29 cellular contexts compared by ENCODE assay signal in the genomic region with DNA sequence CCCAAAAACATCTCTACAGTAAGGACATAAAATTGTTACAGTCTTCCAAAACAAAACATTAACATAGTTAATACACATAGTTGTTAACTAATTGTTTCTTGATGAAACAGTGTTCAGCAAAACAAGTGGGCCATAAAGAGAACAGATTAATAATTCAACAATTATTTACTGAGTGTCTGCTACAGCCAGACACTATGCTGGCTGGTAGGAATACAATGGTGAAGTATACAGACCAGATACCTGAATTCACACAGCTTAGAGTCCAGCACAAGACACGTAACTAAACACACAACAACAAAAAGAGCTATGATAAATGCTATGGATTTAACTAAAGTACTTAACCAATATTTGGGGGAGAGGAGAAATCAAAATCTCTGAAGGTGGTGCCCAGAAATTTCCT. TPM values are rescaled to one million over a fixed set of nuclear protein-coding genes. Genes with fewer than 3 reads are reported as not detected.
DNase-seq lines count a peak whose midpoint lies in the region; ATAC-seq, FAIRE-seq and TF ChIP-seq lines count a peak whose summit lies in the region.
"Had no signal": no experiment of that assay in that cellular context is flagged by ENCODE, and none has a peak within 500 bp of the region (broad histone marks: within the 10 kb centered on the region; RNA-seq: fewer than 3 reads in every experiment).

No MANE protein-coding gene starts in this region.

- peaks cover 42% of the 10 kb centered on the region for H3K4me1 Mint-ChIP-seq in T-helper 17 cell

- H3K36me3 ChIP-seq in GM23248 (ENCODE audit: low read depth) = 0 out of 2 replicates have a peak, but pooled peaks cover 3% of the 10 kb centered on the region
- H3K36me3 ChIP-seq in pancreas = no peaks in the 10 kb centered on the region
- H3K36me3 ChIP-seq: ovary, transverse colon had no signal

- H3K4me3 Mint-ChIP-seq in T-helper 17 cell = no peak overlapping the region
- H3K4me3 Mint-ChIP-seq: activated T-cell treated with anti-CD3 and anti-CD28 coated beads, Interleukin-2, amount 50 U/mL, for 4 hours; CD4-positive, alpha-beta T cell; naive B cell; T-helper 1 cell treated with Interleukin-12 subunit alpha and Interleukin-12 subunit beta and Interleukin-4 antibody, amounts not matched to agents 30 μg/mL and 1 μg/mL, for 36 hours had no signal

- no peak for DNase-seq in GM23248
- DNase-seq in T-helper 17 cell = no peak
- peak; percentile 27 for DNase-seq in kidney glomerular epithelial cell (lab: John Stamatoyannopoulos, UW)
- DNase-seq in pancreas = no peak
- no peak for DNase-seq in NCI-H774 (lab: John Stamatoyannopoulos, UW)
- DNase-seq: activated CD4-positive, alpha-beta T cell treated with anti-CD3 and anti-CD28 coated beads for 4 hours; activated naive CD4-positive, alpha-beta T cell treated with Interleukin-2 at 50 U/mL for 16 hours; activated T-cell treated with anti-CD3 and anti-CD28 coated beads, Interleukin-2, amount 50 U/mL, for 4 hours; CD4-positive, alpha-beta T cell; cortex of kidney; DMS 273 treated with DMSO at 0.1 percent for 48 hours; hypothalamus; MV-4-11; naive B cell; NCI-H1694; NCI-H526 treated with DMSO at 0.1 percent for 48 hours; ovary; right cardiac atrium; stimulated activated CD4-positive, alpha-beta T cell treated with anti-CD3 and anti-CD28 coated beads, Interleukin-15, amount 100 ng/mL, for 24 hours; transverse colon had no signal

- H3K4me3 ChIP-seq in GM23248 (no peak overlapping the region), pancreas (no peak overlapping the region)
- H3K4me3 ChIP-seq: ovary, SJSA1, transverse colon had no signal

- H3K4me2 ChIP-seq in GM23248 (ENCODE audit: unreplicated experiment) = no peak overlapping the region
- H3K4me2 ChIP-seq: KMS-11 had no signal

- no peaks in the 10 kb centered on the region for H3K9me2 ChIP-seq in GM23248 (ENCODE audit: insufficient read depth)

- ATAC-seq in T-helper 17 cell (no peak), pancreas (peak in 3 of 4 donors; percentile 39 to 66 (median 47)), HG02623 (IDR thresholded peaks at IDR 0.05; ENCODE audit: unreplicated experiment) (no peak), GM19463 (IDR thresholded peaks at IDR 0.05; ENCODE audit: unreplicated experiment) (no peak), HG03159 (IDR thresholded peaks at IDR 0.05; ENCODE audit: unreplicated experiment) (no peak)
- ATAC-seq: activated T-cell treated with anti-CD3 and anti-CD28 coated beads, Interleukin-2, amount 50 U/mL, for 4 hours; right cardiac atrium had no signal

- peak overlapping the region; percentile 77 for H3K27ac Mint-ChIP-seq in T-helper 17 cell
- H3K27ac Mint-ChIP-seq: T-helper 1 cell treated with Interleukin-12 subunit alpha and Interleukin-12 subunit beta and Interleukin-4 antibody, amounts not matched to agents 30 μg/mL and 1 μg/mL, for 36 hours had no signal

- H3K4me1 ChIP-seq in GM23248 (ENCODE audit: insufficient read depth) (peaks cover 72% of the 10 kb centered on the region), pancreas (peaks cover 0 to 20% (median 18%) of the 10 kb centered on the region in 3 donors)

- intact Hi-C loops in pancreas (cut with DNase I) = no loop called here

- peaks cover 6% of the 10 kb centered on the region for H3K36me3 Mint-ChIP-seq in T-helper 17 cell (ENCODE audit: low read depth)

- peaks cover 100% of the 10 kb centered on the region for H3K79me2 ChIP-seq in GM23248 (ENCODE audit: insufficient read depth)

- no peak overlapping the region for H2AFZ ChIP-seq in GM23248

- H3K27ac ChIP-seq in GM23248 (no peak overlapping the region), pancreas (no peak overlapping the region)
- H3K27ac ChIP-seq: KMS-11, ovary, SJSA1 had no signal

- no peaks in the 10 kb centered on the region for H3K27me3 Mint-ChIP-seq in T-helper 17 cell
- H3K27me3 Mint-ChIP-seq: CD4-positive, alpha-beta T cell; naive B cell had no signal

- H3K27me3 ChIP-seq in GM23248 (replicated peaks; ENCODE audit: insufficient read depth) (no peaks in the 10 kb centered on the region), pancreas (no peaks in the 10 kb centered on the region)
- H3K27me3 ChIP-seq: ovary, SJSA1, transverse colon had no signal

- peak overlapping the region; percentile 0; the same call in 1 of the 2 replicates for H3K9ac ChIP-seq in GM23248
- H3K9ac ChIP-seq: KMS-11 had no signal

- in situ Hi-C loops in GM23248 (cut with MboI) = no loop called here

- peaks cover 14% of the 10 kb centered on the region; the same call in 1 of the 2 replicates for H4K20me1 ChIP-seq in GM23248 (ENCODE audit: insufficient read depth)

- WGBS in GM23248 (ENCODE audit: low coverage in 1 of 2, low lambda C conversion rate in 2 of 2, missing lambda C conversion rate in 2 of 2), 2 experiments = 94 to 97% methylated on average over 1 of the region's 1 CpG
- WGBS in pancreas, 2 donors = 35 to 49% methylated on average over 1 of the region's 1 CpG

- TF ChIP-seq CTCF in pancreas (IDR thresholded peaks at IDR 0.05) = no peak

- no peaks in the 10 kb centered on the region for H3K9me3 ChIP-seq in GM23248 (ENCODE audit: low read depth)
- no peaks in the 10 kb centered on the region for H3K9me3 ChIP-seq in T-helper 17 cell (ENCODE audit: control insufficient read depth, low read length, poor library complexity, severe bottlenecking)
- H3K9me3 ChIP-seq in pancreas = no peaks in the 10 kb centered on the region
- H3K9me3 ChIP-seq: ovary, SJSA1, transverse colon had no signal

- H3F3A ChIP-seq in GM23248 (ENCODE audit: insufficient read depth) = peaks cover 36% of the 10 kb centered on the region

- FAIRE-seq in pancreas (lab: Jason Lieb, UNC) = no peak
- FAIRE-seq: bronchial epithelial cell, endometrium, HTR-8/SVneo had no signal

RNA-seq across cellular contexts. Expression of a gene that starts 47.0 kb away (rescaled TPM):
- 88.8 and 91.1 TPM in 2 replicates for total RNA-seq in GM23248 (2014; rRNA removed; shearing (Covaris generic))
- polyA plus RNA-seq in GM23248 (2016; fragmentation: Nextera tagmentation; extraction: Ambion mirVana) (129 and 144 TPM in 2 replicates), pancreas (10 to 100 TPM in 1 of 2 donors, 1 to 10 TPM in 1; 6.1 to 11.8 TPM)
- total RNA-seq in T-helper 17 cell (100 to 1,000 TPM; 110 to 118 TPM), pancreas (10 to 100 TPM; 12.7 to 31.7 (median 16.0) TPM)

Comparison
In these comparisons a context has a peak if more than half of its experiments do, and no peak if none do; other contexts are left out.
1. ATAC-seq: peak in pancreas (3 of 4); none in T-helper 17 cell (single experiment), HG02623 (single experiment), GM19463 (single experiment) and HG03159 (single experiment).